In the genomic region with DNA sequence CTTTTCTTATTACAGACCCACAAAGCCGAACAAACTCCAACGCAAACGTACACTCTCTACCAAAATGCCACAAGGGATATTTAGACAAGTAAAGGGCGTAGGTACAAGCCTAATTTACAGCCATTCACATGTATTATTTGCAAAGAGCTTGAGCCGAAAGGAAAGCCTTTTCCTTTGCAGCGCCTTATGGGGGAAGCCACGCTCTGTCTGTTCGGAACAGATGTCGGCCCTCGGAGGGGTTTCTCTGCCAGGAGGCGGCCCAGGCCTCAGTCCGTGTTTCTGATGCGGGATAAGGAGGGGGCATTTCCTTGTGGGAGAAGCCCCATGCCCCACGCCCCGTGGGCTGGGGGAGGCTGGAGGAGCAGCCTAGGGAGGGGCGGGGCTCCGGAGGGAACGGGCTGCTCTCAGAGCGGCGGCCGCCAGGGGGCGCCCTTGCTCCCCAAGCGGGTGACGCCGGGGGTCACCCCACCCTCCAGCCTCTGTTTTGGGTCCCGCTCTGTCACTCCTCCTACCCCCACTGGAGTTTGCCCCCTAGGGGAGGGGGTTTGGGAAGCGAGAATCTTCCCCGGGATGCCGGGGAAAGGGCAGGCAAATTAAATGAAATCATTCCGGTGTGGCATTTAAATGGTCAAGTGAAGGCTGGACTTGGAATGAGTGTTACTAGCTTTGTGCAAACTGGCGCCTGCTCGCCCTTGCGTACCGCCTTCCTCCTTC, we compare ENCODE assay signal across 8 cellular contexts. TPM values are rescaled to one million over a fixed set of nuclear protein-coding genes. Genes with fewer than 3 reads are reported as not detected.
DNase-seq lines count a peak whose midpoint lies in the region; ATAC-seq, FAIRE-seq and TF ChIP-seq lines count a peak whose summit lies in the region.

No MANE protein-coding gene starts in this region.

- peak overlapping the region; percentile 69 for H3K4me3 Mint-ChIP-seq in T-helper 1 cell treated with Interleukin-12 subunit alpha and Interleukin-12 subunit beta and Interleukin-4 antibody, amounts not matched to agents 30 μg/mL and 1 μg/mL, for 36 hours

- no peaks in the 10 kb centered on the region for H3K36me3 Mint-ChIP-seq in T-helper 1 cell treated with Interleukin-12 subunit alpha and Interleukin-12 subunit beta and Interleukin-4 antibody, amounts not matched to agents 30 μg/mL and 1 μg/mL, for 36 hours (ENCODE audit: low read depth)

- under 1% methylated on average over 24 of the region's 34 CpGs for WGBS in prostate gland

- DNase-seq in CD1c-positive myeloid dendritic cell (ENCODE audit: extremely low spot score) (peak; percentile 79), HTR-8/SVneo (ENCODE audit: insufficient read length, low spot score) (peak; percentile 28), amniotic epithelial cell (ENCODE audit: low read depth) (peak; percentile 37), right atrium auricular region (ENCODE audit: low spot score) (peak; percentile 73), prostate gland (ENCODE audit: low spot score) (peak; percentile 50), ureter (ENCODE audit: low spot score) (peak; percentile 72)

- no peaks in the 10 kb centered on the region for H3K9me3 ChIP-seq in right atrium auricular region
- no peaks in the 10 kb centered on the region for H3K9me3 ChIP-seq in prostate gland

- TF ChIP-seq CTCF in right atrium auricular region (IDR thresholded peaks at IDR 0.05) (peak; percentile 97 to 99), prostate gland (IDR thresholded peaks at IDR 0.05) (peak; percentile 62 to 89 (median 69))

- peaks cover 11% of the 10 kb centered on the region for H3K4me1 Mint-ChIP-seq in T-helper 1 cell treated with Interleukin-12 subunit alpha and Interleukin-12 subunit beta and Interleukin-4 antibody, amounts not matched to agents 30 μg/mL and 1 μg/mL, for 36 hours (ENCODE audit: low read depth)

- H3K36me3 ChIP-seq in right atrium auricular region (no peaks in the 10 kb centered on the region), prostate gland (no peaks in the 10 kb centered on the region)

- no peak overlapping the region for H3K27ac Mint-ChIP-seq in T-helper 1 cell treated with Interleukin-12 subunit alpha and Interleukin-12 subunit beta and Interleukin-4 antibody, amounts not matched to agents 30 μg/mL and 1 μg/mL, for 36 hours

- H3K27ac ChIP-seq in right atrium auricular region = peak overlapping the region; percentile 42 to 58
- H3K27ac ChIP-seq in prostate gland = no peak overlapping the region

- no peaks in the 10 kb centered on the region for H3K27me3 ChIP-seq in right atrium auricular region
- no peaks in the 10 kb centered on the region for H3K27me3 ChIP-seq in prostate gland (replicated peaks; ENCODE audit: insufficient read depth)

- H3K4me3 ChIP-seq in right atrium auricular region (peak overlapping the region; percentile 43 to 59), prostate gland (peak overlapping the region; percentile 26 to 44)

- peak; percentile 82 for ATAC-seq in GM19455 (IDR thresholded peaks at IDR 0.05; ENCODE audit: unreplicated experiment)

- intact Hi-C loops in prostate gland (cut with DNase I) = no loop called here

- FAIRE-seq in HTR-8/SVneo (lab: Jason Lieb, UNC) = no peak

- peaks cover 81% of the 10 kb centered on the region for H3K27me3 Mint-ChIP-seq in T-helper 1 cell treated with Interleukin-12 subunit alpha and Interleukin-12 subunit beta and Interleukin-4 antibody, amounts not matched to agents 30 μg/mL and 1 μg/mL, for 36 hours (ENCODE audit: low read depth)

- no peaks in the 10 kb centered on the region for H3K9me3 Mint-ChIP-seq in T-helper 1 cell treated with Interleukin-12 subunit alpha and Interleukin-12 subunit beta and Interleukin-4 antibody, amounts not matched to agents 30 μg/mL and 1 μg/mL, for 36 hours

- H3K4me1 ChIP-seq in right atrium auricular region = peaks cover 0 to 11% of the 10 kb centered on the region in 2 donors
- no peaks in the 10 kb centered on the region for H3K4me1 ChIP-seq in prostate gland (replicated peaks)

- no peak for TF ChIP-seq POLR2A in prostate gland (IDR thresholded peaks at IDR 0.05)

RNA-seq across cellular contexts. Expression of gene HTR2A, which starts 2.9 kb away (rescaled TPM):
- total RNA-seq in right atrium auricular region (under 1 TPM; 0.16 to 0.78 TPM), prostate gland (under 1 TPM in 1 of 2 donors, not detected in 1; 0.51 TPM), ureter (0.89 TPM)

Comparison
In these comparisons a context has a peak if more than half of its experiments do, and no peak if none do; other contexts are left out.
1. DNase-seq: peak in every context shown above with its lines; median percentile 79 in CD1c-positive myeloid dendritic cell; 73 in right atrium auricular region; 72 in ureter; 50 in prostate gland; 37 in amniotic epithelial cell; 28 in HTR-8/SVneo.
2. H3K27ac ChIP-seq: peak in right atrium auricular region (2 of 2); none in prostate gland (0 of 2).